ENCODE assay signal across 10 cellular contexts in genomic region chr2:97992836-97993825, GRCh38. TPM values are rescaled to one million over a fixed set of nuclear protein-coding genes. Genes with fewer than 3 reads are reported as not detected.
A peak's percentile ranks its signal among the peaks of the same experiment; 100 is the strongest.
DNase-seq lines count a peak whose midpoint lies in the region; ATAC-seq and TF ChIP-seq lines count a peak whose summit lies in the region.
"Had no signal": no experiment of that assay in that cellular context is flagged by ENCODE, and none has a peak within 500 bp of the region (broad histone marks: within the 10 kb centered on the region; RNA-seq: fewer than 3 reads in every experiment).

No MANE protein-coding gene starts in this region.

- peak overlapping the region; percentile 93 for H3K4me3 Mint-ChIP-seq in activated naive CD4-positive, alpha-beta T cell treated with anti-CD3 and anti-CD28 coated beads, Interleukin-2, amount 50 U/mL, for 24 hours
- H3K4me3 Mint-ChIP-seq in glutamatergic neuron (ENCODE audit: unreplicated experiment): peak overlapping the region; percentile 97

- peaks cover 64% of the 10 kb centered on the region for H3K4me1 Mint-ChIP-seq in activated naive CD4-positive, alpha-beta T cell treated with anti-CD3 and anti-CD28 coated beads, Interleukin-2, amount 50 U/mL, for 24 hours
- peaks cover 23% of the 10 kb centered on the region for H3K4me1 Mint-ChIP-seq in glutamatergic neuron (ENCODE audit: low read depth, unreplicated experiment)

- no peak overlapping the region for H3K27ac Mint-ChIP-seq in activated naive CD4-positive, alpha-beta T cell treated with anti-CD3 and anti-CD28 coated beads, Interleukin-2, amount 50 U/mL, for 24 hours
- H3K27ac Mint-ChIP-seq in glutamatergic neuron (ENCODE audit: unreplicated experiment): no peak overlapping the region

- TF ChIP-seq POLR2A in uterus (IDR thresholded peaks at IDR 0.05): no peak

- no peaks in the 10 kb centered on the region for H3K9me3 ChIP-seq in thoracic aorta
- H3K9me3 ChIP-seq in heart right ventricle: peaks cover 0 to 11% (median 4%) of the 10 kb centered on the region in 11 donors
- no peaks in the 10 kb centered on the region for H3K9me3 ChIP-seq in uterus

- WGBS in heart right ventricle, 2 donors: 68 to 78% methylated on average over 3 of the region's 3 CpGs

- H3K4me3 ChIP-seq in thoracic aorta (peak overlapping the region; percentile 97), heart right ventricle (peak overlapping the region in 5 of 10 donors; percentile 76 to 90 (median 86)), uterus (no peak overlapping the region)

- ATAC-seq in thoracic aorta (ENCODE audit: insufficient number of reproducible peaks, low FRiP score, low read depth) (no peak), HG03025 (IDR thresholded peaks at IDR 0.05; ENCODE audit: low FRiP score, unreplicated experiment) (no peak), heart right ventricle (no peak)

- no peaks in the 10 kb centered on the region for H3K36me3 ChIP-seq in thoracic aorta
- no peaks in the 10 kb centered on the region for H3K36me3 ChIP-seq in heart right ventricle
- H3K36me3 ChIP-seq in uterus: no peaks in the 10 kb centered on the region

- H3K9me3 Mint-ChIP-seq in activated naive CD4-positive, alpha-beta T cell treated with anti-CD3 and anti-CD28 coated beads, Interleukin-2, amount 50 U/mL, for 24 hours: no peaks in the 10 kb centered on the region
- peaks cover 7% of the 10 kb centered on the region for H3K9me3 Mint-ChIP-seq in glutamatergic neuron (ENCODE audit: unreplicated experiment)

- H3K27me3 Mint-ChIP-seq in activated naive CD4-positive, alpha-beta T cell treated with anti-CD3 and anti-CD28 coated beads, Interleukin-2, amount 50 U/mL, for 24 hours: no peaks in the 10 kb centered on the region
- peaks cover 4% of the 10 kb centered on the region for H3K27me3 Mint-ChIP-seq in glutamatergic neuron (ENCODE audit: unreplicated experiment)

- intact Hi-C loops in heart right ventricle (cut with DNase I): loop anchor here in 7 of 10 donors (5.0 to 10.0 kb wide), 4 partner anchors 172 to 392 kb away; no protein-coding TSS in a partner anchor
- intact Hi-C loops in uterus (cut with DNase I; ENCODE audit: low total_unique reads): no loop called here

- H3K36me3 Mint-ChIP-seq in activated naive CD4-positive, alpha-beta T cell treated with anti-CD3 and anti-CD28 coated beads, Interleukin-2, amount 50 U/mL, for 24 hours: peaks cover 5% of the 10 kb centered on the region
- peaks cover 7% of the 10 kb centered on the region for H3K36me3 Mint-ChIP-seq in glutamatergic neuron (ENCODE audit: unreplicated experiment)

- DNase-seq in activated naive CD4-positive, alpha-beta T cell treated with Interleukin-2 at 50 U/mL for 16 hours: no peak
- DNase-seq in glutamatergic neuron (no peak), thoracic aorta (ENCODE audit: low spot score) (no peak), heart right ventricle (no peak), uterus (no peak)
- DNase-seq: activated effector memory CD4-positive, alpha-beta T cell treated with Interleukin-2 at 50 U/mL for 16 hours; NCI-H774 had no signal

- H3K27me3 ChIP-seq in thoracic aorta (replicated peaks; ENCODE audit: insufficient read depth): no peaks in the 10 kb centered on the region
- no peaks in the 10 kb centered on the region for H3K27me3 ChIP-seq in heart right ventricle
- H3K27me3 ChIP-seq in uterus: no peaks in the 10 kb centered on the region

- H3K27ac ChIP-seq in VCaP (peak overlapping the region; percentile 98), thoracic aorta (no peak overlapping the region), heart right ventricle (no peak overlapping the region), uterus (no peak overlapping the region)

- TF ChIP-seq CTCF in VCaP (conservative IDR thresholded peaks at IDR 0.05): no peak
- TF ChIP-seq CTCF in glutamatergic neuron (IDR thresholded peaks at IDR 0.05; ENCODE audit: partially characterized antibody, unreplicated experiment): no peak
- TF ChIP-seq CTCF in thoracic aorta (IDR thresholded peaks at IDR 0.05): no peak
- TF ChIP-seq CTCF in heart right ventricle (IDR thresholded peaks at IDR 0.05): no peak
- TF ChIP-seq CTCF in uterus (IDR thresholded peaks at IDR 0.05): no peak

- H3K4me1 ChIP-seq in thoracic aorta (ENCODE audit: control insufficient read depth in 1 of 2, low read depth in 2 of 2): peaks cover 19 to 30% of the 10 kb centered on the region in 2 donors
- H3K4me1 ChIP-seq in heart right ventricle: peaks cover 0 to 64% (median 36%) of the 10 kb centered on the region in 9 donors
- peaks cover 5 to 7% of the 10 kb centered on the region in 2 donors for H3K4me1 ChIP-seq in uterus

RNA-seq across cellular contexts. Expression of gene TMEM131, which starts 2.6 kb away (rescaled TPM):
- total RNA-seq in glutamatergic neuron (ENCODE audit: unreplicated experiment) (36.6 TPM), thoracic aorta (10 to 100 TPM; 49.5 to 52.0 TPM), heart right ventricle (10 to 100 TPM; 26.3 to 34.3 (median 30.7) TPM), uterus (10 to 100 TPM; 14.1 to 62.4 (median 35.4) TPM)
- 10 to 100 TPM in 1 of 2 donors, 1 to 10 TPM in 1; 8.2 to 14.3 TPM for polyA plus RNA-seq in heart right ventricle
